21 cellular contexts compared by ENCODE assay signal in the genomic region with DNA sequence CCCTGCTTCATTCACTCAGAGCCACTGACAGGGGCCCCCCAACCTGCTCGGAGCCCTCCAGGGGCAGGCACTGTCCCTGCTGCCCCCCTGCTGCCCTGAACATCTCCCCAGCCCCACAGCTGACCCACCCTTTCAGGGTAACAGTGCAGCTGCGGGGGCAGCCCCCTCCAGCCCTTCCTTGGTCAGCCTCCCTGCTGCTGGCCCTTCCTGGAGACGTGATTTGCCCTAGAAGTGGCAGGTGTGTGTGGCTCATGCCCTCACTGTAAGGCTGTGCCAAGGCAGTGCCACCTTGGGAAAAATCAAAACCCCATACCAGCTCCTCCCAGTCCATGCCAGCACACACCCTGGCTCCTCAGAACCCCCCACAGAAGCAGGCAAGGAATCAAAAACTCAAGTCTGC.
DNase-seq lines count a peak whose midpoint lies in the region; ATAC-seq and TF ChIP-seq lines count a peak whose summit lies in the region.
"Had no signal": no experiment of that assay in that cellular context is flagged by ENCODE, and none has a peak within 500 bp of the region (broad histone marks: within the 10 kb centered on the region; RNA-seq: fewer than 3 reads in every experiment).

No MANE protein-coding gene starts in this region.

- H3K36me3 ChIP-seq in BLaER1 (no peaks in the 10 kb centered on the region), lower lobe of right lung (no peaks in the 10 kb centered on the region), spleen (no peaks in the 10 kb centered on the region)
- H3K36me3 ChIP-seq in BLaER1 treated with 17β-estradiol and CSF1 and Interleukin-3, amounts not matched to agents 10 nM and 100 nM: no peaks in the 10 kb centered on the region

- no peaks in the 10 kb centered on the region for H3K36me3 Mint-ChIP-seq in activated T-cell treated with anti-CD3 and anti-CD28 coated beads, Interleukin-2, amount 50 U/mL, for 24 hours (ENCODE audit: low read depth)
- H3K36me3 Mint-ChIP-seq: CD4-positive, CD25-positive, alpha-beta regulatory T cell had no signal

- no peaks in the 10 kb centered on the region for H3K9me3 ChIP-seq in BLaER1
- no peaks in the 10 kb centered on the region for H3K9me3 ChIP-seq in BLaER1 treated with 17β-estradiol and CSF1 and Interleukin-3, amounts not matched to agents 10 nM and 100 nM (replicated peaks in 1 of 11)
- H3K9me3 ChIP-seq in lower lobe of right lung: no peaks in the 10 kb centered on the region
- no peaks in the 10 kb centered on the region for H3K9me3 ChIP-seq in spleen

- no peaks in the 10 kb centered on the region for H4K20me1 ChIP-seq in BLaER1
- no peaks in the 10 kb centered on the region for H4K20me1 ChIP-seq in BLaER1 treated with 17β-estradiol and CSF1 and Interleukin-3, amounts not matched to agents 10 nM and 100 nM

- H3K27me3 ChIP-seq in BLaER1: no peaks in the 10 kb centered on the region
- H3K27me3 ChIP-seq in BLaER1 treated with 17β-estradiol and CSF1 and Interleukin-3, amounts not matched to agents 10 nM and 100 nM: no peaks in the 10 kb centered on the region
- H3K27me3 ChIP-seq in lower lobe of right lung (ENCODE audit: low read depth): peaks cover 9% of the 10 kb centered on the region
- peaks cover 0 to 23% (median 0%) of the 10 kb centered on the region in 7 donors for H3K27me3 ChIP-seq in spleen (replicated peaks in 1 of 7)

- H3K9ac ChIP-seq in BLaER1: no peak overlapping the region
- no peak overlapping the region for H3K9ac ChIP-seq in BLaER1 treated with 17β-estradiol and CSF1 and Interleukin-3, amounts not matched to agents 10 nM and 100 nM
- H3K9ac ChIP-seq: KMS-11 had no signal

- H3K4me1 ChIP-seq in BLaER1 (peaks cover 64% of the 10 kb centered on the region), lower lobe of right lung (no peaks in the 10 kb centered on the region), spleen (peaks cover 0 to 12% (median 2%) of the 10 kb centered on the region in 6 donors)
- peaks cover 36 to 70% (median 56%) of the 10 kb centered on the region in 10 experiments for H3K4me1 ChIP-seq in BLaER1 treated with 17β-estradiol and CSF1 and Interleukin-3, amounts not matched to agents 10 nM and 100 nM

- DNase-seq in lower lobe of right lung (peak; percentile 31), spleen (peak; percentile 34), activated gamma-delta T cell treated with Interleukin-2 at 50 U/mL for 16 hours (no peak)
- no peak for DNase-seq in activated T-cell treated with anti-CD3 and anti-CD28 coated beads, Interleukin-2, amount 50 U/mL, for 24 hours
- DNase-seq: CD4-positive, CD25-positive, alpha-beta regulatory T cell; DMS153; DND-41; MM.1S; NCI-H1694; NCI-H2029 treated with DMSO at 0.1 percent for 48 hours; NCI-H2227 treated with DMSO at 0.1 percent for 48 hours; NCI-H526 treated with DMSO at 0.1 percent for 48 hours; SHP77 treated with DMSO at 0.1 percent for 48 hours had no signal

- no peaks in the 10 kb centered on the region for H3K9me3 Mint-ChIP-seq in activated T-cell treated with anti-CD3 and anti-CD28 coated beads, Interleukin-2, amount 50 U/mL, for 24 hours
- H3K9me3 Mint-ChIP-seq: IgD-negative memory B cell had no signal

- no peak for ATAC-seq in lower lobe of right lung
- ATAC-seq in GM21619 (IDR thresholded peaks at IDR 0.05; ENCODE audit: unreplicated experiment): no peak

- peaks cover 2% of the 10 kb centered on the region for H3K4me1 Mint-ChIP-seq in activated T-cell treated with anti-CD3 and anti-CD28 coated beads, Interleukin-2, amount 50 U/mL, for 24 hours (ENCODE audit: low read depth)
- H3K4me1 Mint-ChIP-seq: B cell, IgD-negative memory B cell had no signal

- intact Hi-C loops in lower lobe of right lung (cut with DNase I) (no loop called here), spleen (cut with DNase I; ENCODE audit: low total_unique reads) (no loop called here)

- H3K27ac ChIP-seq in BLaER1 (peak overlapping the region; percentile 8; the same call in 1 of the 2 replicates), lower lobe of right lung (no peak overlapping the region), spleen (no peak overlapping the region)
- H3K27ac ChIP-seq in BLaER1 treated with 17β-estradiol and CSF1 and Interleukin-3, amounts not matched to agents 10 nM and 100 nM: no peak overlapping the region
- H3K27ac ChIP-seq: HL-60, KMS-11, RWPE1 had no signal

- no peak overlapping the region for H3K4me3 ChIP-seq in BLaER1
- no peak overlapping the region for H3K4me3 ChIP-seq in BLaER1 treated with 17β-estradiol and CSF1 and Interleukin-3, amounts not matched to agents 10 nM and 100 nM
- H3K4me3 ChIP-seq in lower lobe of right lung: no peak overlapping the region
- no peak overlapping the region for H3K4me3 ChIP-seq in spleen

- no peak overlapping the region for H3K27ac Mint-ChIP-seq in activated T-cell treated with anti-CD3 and anti-CD28 coated beads, Interleukin-2, amount 50 U/mL, for 24 hours
- H3K27ac Mint-ChIP-seq: B cell, IgD-negative memory B cell had no signal

- H3K4me2 ChIP-seq in BLaER1: peak overlapping the region; percentile 88
- H3K4me2 ChIP-seq in BLaER1 treated with 17β-estradiol and CSF1 and Interleukin-3, amounts not matched to agents 10 nM and 100 nM: peak overlapping the region in 10 of 11 experiments; percentile 12 to 96 (median 44); a peak in 18 of 22 replicates
- H3K4me2 ChIP-seq: KMS-11 had no signal

- WGBS in spleen, 5 donors: 74 to 82% (median 76%) methylated on average over 3 of the region's 3 CpGs

- no peak overlapping the region for H3K4me3 Mint-ChIP-seq in activated T-cell treated with anti-CD3 and anti-CD28 coated beads, Interleukin-2, amount 50 U/mL, for 24 hours
- H3K4me3 Mint-ChIP-seq: B cell; CD4-positive, CD25-positive, alpha-beta regulatory T cell; IgD-negative memory B cell had no signal

- TF ChIP-seq POLR2A in spleen (IDR thresholded peaks at IDR 0.05): no peak

- H3K27me3 Mint-ChIP-seq in activated T-cell treated with anti-CD3 and anti-CD28 coated beads, Interleukin-2, amount 50 U/mL, for 24 hours: peaks cover 13% of the 10 kb centered on the region
- H3K27me3 Mint-ChIP-seq: CD4-positive, CD25-positive, alpha-beta regulatory T cell had no signal

- no peak for TF ChIP-seq CTCF in lower lobe of right lung (IDR thresholded peaks at IDR 0.05)
- TF ChIP-seq CTCF in spleen (IDR thresholded peaks at IDR 0.05 in 8 of 11, conservative IDR thresholded peaks at IDR 0.05 in 3 of 11): no peak

Comparison
In these comparisons a context has a peak if more than half of its experiments do, and no peak if none do; other contexts are left out.
1. DNase-seq: peak in lower lobe of right lung (single experiment) and spleen (single experiment); none in activated T-cell treated with anti-CD3 and anti-CD28 coated beads, Interleukin-2, amount 50 U/mL, for 24 hours (single experiment) and activated gamma-delta T cell treated with Interleukin-2 at 50 U/mL for 16 hours (single experiment).